Comparison of ENCODE assay signal across 8 cellular contexts in the genomic region with DNA sequence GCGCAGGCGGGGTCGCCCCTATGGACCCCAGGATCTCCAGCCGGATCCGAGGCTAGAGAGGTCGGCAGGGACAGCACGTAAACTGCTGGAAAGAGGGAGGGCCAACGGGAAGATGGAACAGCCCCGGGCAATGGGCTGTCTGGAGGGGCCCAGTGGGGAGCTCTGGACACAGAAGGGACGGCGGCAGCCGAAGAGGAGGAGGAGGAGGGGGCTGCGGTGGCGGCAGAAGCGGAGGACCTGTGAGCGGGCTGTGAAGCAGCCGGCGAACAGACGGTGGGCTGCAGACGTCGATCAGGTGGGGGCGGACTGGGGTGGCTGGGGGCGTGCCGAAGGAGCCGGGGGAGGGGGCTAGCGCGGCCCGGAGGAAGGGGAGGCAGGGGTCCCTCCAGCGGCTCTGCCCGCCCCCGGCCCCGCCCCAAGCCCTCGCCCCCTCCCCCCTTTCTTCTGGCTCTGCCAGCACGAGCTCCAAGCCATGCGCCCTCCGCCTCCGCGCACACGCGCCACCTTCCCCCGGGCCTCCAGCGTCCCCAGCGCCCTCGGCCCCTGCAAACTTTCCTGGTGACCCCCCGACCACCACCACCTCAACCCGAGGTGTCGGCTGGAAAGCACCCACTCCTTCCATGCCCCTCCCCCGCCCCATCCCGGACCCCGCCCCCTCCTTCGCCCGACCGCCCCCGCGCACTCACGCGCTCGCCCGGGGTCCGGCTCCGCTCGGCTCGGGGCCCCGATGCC. TPM values are rescaled to one million over a fixed set of nuclear protein-coding genes. Genes with fewer than 3 reads are reported as not detected.
A peak's percentile ranks its signal among the peaks of the same experiment; 100 is the strongest.
DNase-seq lines count a peak whose midpoint lies in the region; ATAC-seq and TF ChIP-seq lines count a peak whose summit lies in the region.

No MANE protein-coding gene starts in this region.

- no peaks in the 10 kb centered on the region for H3K27me3 Mint-ChIP-seq in Calu3 (ENCODE audit: unreplicated experiment)

- TF ChIP-seq CTCF in Calu3 (IDR thresholded peaks at IDR 0.05; ENCODE audit: unreplicated experiment) = no peak
- TF ChIP-seq CTCF in breast epithelium (IDR thresholded peaks at IDR 0.05) = no peak
- no peak for TF ChIP-seq CTCF in kidney epithelial cell (IDR thresholded peaks at IDR 0.05; ENCODE audit: insufficient read depth, low read length, poor library complexity, severe bottlenecking)

- peak; percentile 1 for ATAC-seq in stimulated activated naive CD8-positive, alpha-beta T cell treated with anti-CD3 and anti-CD28 coated beads, Interleukin-15, Interleukin-2, amounts not matched to agents 100 U/mL and 50 U/mL, for 24 hours
- ATAC-seq in GM21381 (IDR thresholded peaks at IDR 0.05; ENCODE audit: unreplicated experiment) = no peak

- peaks cover 67% of the 10 kb centered on the region for H3K4me1 Mint-ChIP-seq in Calu3 (ENCODE audit: low read depth, unreplicated experiment)

- CTCF ChIA-PET in Calu3 (lab: Charles Lee) = interaction anchor here (0.6 to 0.9 kb wide), 3 partner anchors 13 to 17 kb away, joined by 3 to 4 read pairs (median 3); no protein-coding TSS in a partner anchor

- H3K36me3 Mint-ChIP-seq in Calu3 (ENCODE audit: insufficient read depth, unreplicated experiment) = peaks cover 78% of the 10 kb centered on the region

- H3K27me3 ChIP-seq in breast epithelium (no peaks in the 10 kb centered on the region), kidney epithelial cell (ENCODE audit: control insufficient read depth, insufficient read depth, low read length) (no peaks in the 10 kb centered on the region)

- no TSS peak for BruUV-seq in Calu3 (replicated peaks; lab: Mats Ljungman, UMichigan)

- peaks cover 13 to 27% of the 10 kb centered on the region in 2 donors for H3K4me1 ChIP-seq in breast epithelium

- TF ChIP-seq POLR2A in breast epithelium (IDR thresholded peaks at IDR 0.05) = no peak

- no peaks in the 10 kb centered on the region for H3K9me3 Mint-ChIP-seq in Calu3 (ENCODE audit: low read depth, unreplicated experiment)

- peak; percentile 39 for DNase-seq in Calu3
- DNase-seq in HCEC 1CT = peak; percentile 45
- no peak for DNase-seq in breast epithelium (ENCODE audit: low spot score in 2 of 2)
- DNase-seq in kidney epithelial cell (ENCODE audit: low read depth) = no peak
- peak; percentile 18 for DNase-seq in stimulated activated naive CD8-positive, alpha-beta T cell treated with anti-CD3 and anti-CD28 coated beads, Interleukin-15, Interleukin-2, amounts not matched to agents 100 U/mL and 50 U/mL, for 24 hours
- no peak for DNase-seq in Ammon's horn (ENCODE audit: low spot score)

- intact Hi-C loops in Calu3 (cut with micrococcal nuclease; ENCODE audit: unreplicated experiment) = no loop called here
- intact Hi-C loops in breast epithelium (cut with DNase I; ENCODE audit: low total_unique reads) = no loop called here

- peak overlapping the region; percentile 91 to 92 (median 91) for H3K4me3 ChIP-seq in breast epithelium
- peak overlapping the region; percentile 80 for H3K4me3 ChIP-seq in kidney epithelial cell (ENCODE audit: low read depth, low read length)

- H3K36me3 ChIP-seq in breast epithelium = no peaks in the 10 kb centered on the region
- no peaks in the 10 kb centered on the region for H3K36me3 ChIP-seq in kidney epithelial cell (ENCODE audit: control insufficient read depth, insufficient read depth, low read length)

- H3K27ac Mint-ChIP-seq in Calu3 (ENCODE audit: unreplicated experiment) = peak overlapping the region; percentile 98

- H3K27ac ChIP-seq in breast epithelium = peak overlapping the region; percentile 98

- H3K9me3 ChIP-seq in breast epithelium = no peaks in the 10 kb centered on the region

- peak overlapping the region; percentile 86 for H3K4me3 Mint-ChIP-seq in Calu3 (ENCODE audit: low read depth, unreplicated experiment)

TF ChIP-seq in PFSK-1, 5 proteins besides CTCF, POLR2A, EP300 and RAD21:
- TF ChIP-seq POLR2AphosphoS5 (IDR thresholded peaks at IDR 0.05; ENCODE audit: low read depth, low read length) (peak; percentile 47; the same call in 1 of the 2 replicates), REST (IDR thresholded peaks at IDR 0.05; ENCODE audit: insufficient read depth in 1 of 2, low read depth in 2 of 2, low read length in 2 of 2) (no peak), SIN3A (IDR thresholded peaks at IDR 0.05; ENCODE audit: borderline replicate concordance, insufficient read depth, low read length) (0 out of 2 replicates have a peak, but pooled peaks have one; percentile 13)

RNA-seq across cellular contexts. Expression of gene TNKS1BP1, which starts 0.4 kb away (rescaled TPM):
- 151 TPM in 2 replicates for total RNA-seq in Calu3 (2022)
- 127 TPM for polyA plus RNA-seq in PFSK-1 (2012; ENCODE audit: insufficient read length, low read depth)
- 100 to 1,000 TPM in 1 of 3 donors, 10 to 100 TPM in 2; 79.3 to 111 (median 82.7) TPM for total RNA-seq in breast epithelium
- total RNA-seq in kidney epithelial cell = 91.1 and 93.2 TPM in 2 replicates

RNA-seq across cellular contexts. Expression of gene SSRP1, which starts 11.4 kb away (rescaled TPM):
- 134 and 145 TPM in 2 replicates for total RNA-seq in Calu3 (2022)
- 268 TPM for polyA plus RNA-seq in PFSK-1 (2012; ENCODE audit: insufficient read length, low read depth)
- total RNA-seq in breast epithelium = 10 to 100 TPM; 60.0 to 83.9 (median 76.5) TPM
- total RNA-seq in kidney epithelial cell = 129 and 156 TPM in 2 replicates

RNA-seq across cellular contexts. Expression of gene P2RX3, which starts 13.8 kb away (rescaled TPM):
- total RNA-seq in Calu3 (2022) = not detected in 2 replicates
- not detected for polyA plus RNA-seq in PFSK-1 (2012; ENCODE audit: insufficient read length, low read depth)
- not detected for total RNA-seq in breast epithelium
- total RNA-seq in kidney epithelial cell = not detected in 2 replicates

RNA-seq across cellular contexts. Expression of gene PRG3, which starts 56.6 kb away (rescaled TPM):
- total RNA-seq in Calu3 (2022) (not detected in 2 replicates), breast epithelium (not detected), kidney epithelial cell (not detected in 2 replicates)
- not detected for polyA plus RNA-seq in PFSK-1 (2012; ENCODE audit: insufficient read length, low read depth)

Comparison
In these comparisons a context has a peak if more than half of its experiments do, and no peak if none do; other contexts are left out.
1. DNase-seq: peak in Calu3 (single experiment), HCEC 1CT (single experiment) and stimulated activated naive CD8-positive, alpha-beta T cell treated with anti-CD3 and anti-CD28 coated beads, Interleukin-15, Interleukin-2, amounts not matched to agents 100 U/mL and 50 U/mL, for 24 hours (single experiment); none in breast epithelium (0 of 2), kidney epithelial cell (single experiment) and Ammon's horn (single experiment).